In genomic region chr10:21515581-21516269, GRCh38 we compare ENCODE assay signal across 9 cellular contexts. TPM values are rescaled to one million over a fixed set of nuclear protein-coding genes. Genes with fewer than 3 reads are reported as not detected.
DNase-seq lines count a peak whose midpoint lies in the region; ATAC-seq and TF ChIP-seq lines count a peak whose summit lies in the region.
"Had no signal": no experiment of that assay in that cellular context is flagged by ENCODE, and none has a peak within 500 bp of the region (broad histone marks: within the 10 kb centered on the region; RNA-seq: fewer than 3 reads in every experiment).

No MANE protein-coding gene starts in this region.

- H3K9me3 ChIP-seq in liver (ENCODE audit: control insufficient read depth in 4 of 4, low read length in 3 of 4): no peaks in the 10 kb centered on the region
- no peaks in the 10 kb centered on the region for H3K9me3 ChIP-seq in thoracic aorta

- H3K9me3 Mint-ChIP-seq in activated CD4-positive, alpha-beta T cell treated with anti-CD3 and anti-CD28 coated beads for 36 hours (ENCODE audit: low read depth): no peaks in the 10 kb centered on the region

- no peak for TF ChIP-seq RAD21 in liver (IDR thresholded peaks at IDR 0.05)

- no peak for ATAC-seq in activated CD4-positive, alpha-beta T cell treated with anti-CD3 and anti-CD28 coated beads for 36 hours
- no peak for ATAC-seq in thoracic aorta (ENCODE audit: insufficient number of reproducible peaks, low FRiP score, low read depth)
- ATAC-seq in GM21529 (IDR thresholded peaks at IDR 0.05; ENCODE audit: unreplicated experiment): no peak

- H3K27me3 ChIP-seq in liver (ENCODE audit: control insufficient read depth in 4 of 4, insufficient read depth in 4 of 4, low read length in 3 of 4): no peaks in the 10 kb centered on the region
- no peaks in the 10 kb centered on the region for H3K27me3 ChIP-seq in thoracic aorta (replicated peaks; ENCODE audit: insufficient read depth)

- no peak for DNase-seq in activated CD4-positive, alpha-beta T cell treated with anti-CD3 and anti-CD28 coated beads for 36 hours
- no peak for DNase-seq in activated CD4-positive, alpha-beta T cell treated with anti-CD3 and anti-CD28 coated beads for 1 hour
- DNase-seq in astrocyte of the cerebellum (ENCODE audit: low read depth) (no peak), thoracic aorta (ENCODE audit: low spot score) (no peak), HK-2 (ENCODE audit: unreplicated experiment) (no peak), SKM-1 treated with dmso at 0.1 percent for 144 hours (lab: John Stamatoyannopoulos, UW; ENCODE audit: unreplicated experiment) (no peak)
- DNase-seq: COR-L47 had no signal

- 21% methylated on average over 12 of the region's 12 CpGs for WGBS in liver

- H3K4me3 Mint-ChIP-seq in activated CD4-positive, alpha-beta T cell treated with anti-CD3 and anti-CD28 coated beads for 36 hours: peak overlapping the region; percentile 54

- intact Hi-C loops in activated CD4-positive, alpha-beta T cell treated with anti-CD3 and anti-CD28 coated beads for 36 hours (cut with DNase I, micrococcal nuclease): loop anchor here (1.0 to 5.0 kb wide), 4 partner anchors 18 to 827 kb away; partner anchors contain the start of gene COMMD3 (in 1 of the 2)

- H3K9ac ChIP-seq in liver (ENCODE audit: low read depth in 1 of 2, low read length in 2 of 2): peak overlapping the region; percentile 44 to 45

- H3K27ac ChIP-seq in liver (ENCODE audit: low read depth in 1 of 2, low read length in 2 of 2): peak overlapping the region; percentile 38 to 62
- H3K27ac ChIP-seq in thoracic aorta: peak overlapping the region in 1 of 2 donors; percentile 22

- in situ Hi-C loops in astrocyte of the cerebellum (cut with HindIII; ENCODE audit: low sequenced_read_pairs): loop anchor here (25.0 kb wide), 2 partner anchors 228 to 428 kb away; no protein-coding TSS in a partner anchor

- peaks cover 0 to 64% (median 51%) of the 10 kb centered on the region in 4 donors for H3K4me1 ChIP-seq in liver (ENCODE audit: control insufficient read depth in 4 of 4, insufficient read depth in 4 of 4, low read length in 3 of 4)
- peaks cover 9 to 32% of the 10 kb centered on the region in 2 donors for H3K4me1 ChIP-seq in thoracic aorta (ENCODE audit: control insufficient read depth in 1 of 2, low read depth in 2 of 2)

- H3K4me1 Mint-ChIP-seq in activated CD4-positive, alpha-beta T cell treated with anti-CD3 and anti-CD28 coated beads for 36 hours: peaks cover 34% of the 10 kb centered on the region

- H3K36me3 ChIP-seq in liver (ENCODE audit: control insufficient read depth in 4 of 4, insufficient read depth in 3 of 4, low read depth in 1 of 4, low read length in 3 of 4) (no peaks in the 10 kb centered on the region), thoracic aorta (no peaks in the 10 kb centered on the region)

- POLR2A ChIA-PET in activated CD4-positive, alpha-beta T cell treated with anti-CD3 and anti-CD28 coated beads for 36 hours (lab: Charles Lee): interaction anchor here (1.0 kb wide), 1 partner anchor 19 kb away, joined by 3 read pairs; no protein-coding TSS in a partner anchor

- H3K27ac Mint-ChIP-seq in activated CD4-positive, alpha-beta T cell treated with anti-CD3 and anti-CD28 coated beads for 36 hours: no peak overlapping the region

- TF ChIP-seq CTCF in astrocyte of the cerebellum (IDR thresholded peaks at IDR 0.05; ENCODE audit: low read depth, low read length, missing control alignments) (no peak), liver (IDR thresholded peaks at IDR 0.05; ENCODE audit: low read depth, low read length, missing input control) (no peak), thoracic aorta (IDR thresholded peaks at IDR 0.05) (no peak)

- H3K36me3 Mint-ChIP-seq in activated CD4-positive, alpha-beta T cell treated with anti-CD3 and anti-CD28 coated beads for 36 hours (ENCODE audit: low read depth): no peaks in the 10 kb centered on the region

- H3K27me3 Mint-ChIP-seq in activated CD4-positive, alpha-beta T cell treated with anti-CD3 and anti-CD28 coated beads for 36 hours: peaks cover 66% of the 10 kb centered on the region

- H3K4me3 ChIP-seq in astrocyte of the cerebellum (ENCODE audit: low read depth, low read length) (peak overlapping the region; percentile 57), liver (ENCODE audit: low read depth in 1 of 3, low read length in 3 of 3) (peak overlapping the region; percentile 11 to 84 (median 77)), thoracic aorta (peak overlapping the region; percentile 78)

- CTCF ChIA-PET in activated CD4-positive, alpha-beta T cell treated with anti-CD3 and anti-CD28 coated beads for 36 hours (lab: Charles Lee): interaction anchor here (0.7 to 1.2 kb wide), 4 partner anchors 14 to 37 kb away, joined by 3 to 7 read pairs (median 4); no protein-coding TSS in a partner anchor

TF ChIP-seq in liver, 16 proteins besides CTCF, POLR2A, EP300 and RAD21:
- TF ChIP-seq SP1 (IDR thresholded peaks at IDR 0.05) (no peak), EGR1 (IDR thresholded peaks at IDR 0.05; ENCODE audit: low read depth in 2 of 2) (no peak), RXRA (IDR thresholded peaks at IDR 0.05) (no peak)

RNA-seq across cellular contexts. Expression of gene SKIDA1, which starts 9.8 kb away (rescaled TPM):
- total RNA-seq in activated CD4-positive, alpha-beta T cell treated with anti-CD3 and anti-CD28 coated beads for 36 hours: under 1 TPM; 0.32 to 0.54 TPM
- 1 to 10 TPM; 2.3 to 2.6 TPM for total RNA-seq in liver
- polyA plus RNA-seq in liver: under 1 TPM; 0.63 to 0.84 TPM
- 1 to 10 TPM in 1 of 2 donors, under 1 TPM in 1; 0.71 to 5.3 TPM for total RNA-seq in thoracic aorta

RNA-seq across cellular contexts. Expression of gene MLLT10, which starts 18.3 kb away (rescaled TPM):
- 10 to 100 TPM; 33.8 to 34.1 TPM for total RNA-seq in activated CD4-positive, alpha-beta T cell treated with anti-CD3 and anti-CD28 coated beads for 36 hours
- total RNA-seq in liver: 10 to 100 TPM; 31.4 to 47.4 TPM
- 10 to 100 TPM; 11.9 to 13.9 TPM for polyA plus RNA-seq in liver
- 10 to 100 TPM; 35.1 to 54.7 TPM for total RNA-seq in thoracic aorta
